In the genomic region with DNA sequence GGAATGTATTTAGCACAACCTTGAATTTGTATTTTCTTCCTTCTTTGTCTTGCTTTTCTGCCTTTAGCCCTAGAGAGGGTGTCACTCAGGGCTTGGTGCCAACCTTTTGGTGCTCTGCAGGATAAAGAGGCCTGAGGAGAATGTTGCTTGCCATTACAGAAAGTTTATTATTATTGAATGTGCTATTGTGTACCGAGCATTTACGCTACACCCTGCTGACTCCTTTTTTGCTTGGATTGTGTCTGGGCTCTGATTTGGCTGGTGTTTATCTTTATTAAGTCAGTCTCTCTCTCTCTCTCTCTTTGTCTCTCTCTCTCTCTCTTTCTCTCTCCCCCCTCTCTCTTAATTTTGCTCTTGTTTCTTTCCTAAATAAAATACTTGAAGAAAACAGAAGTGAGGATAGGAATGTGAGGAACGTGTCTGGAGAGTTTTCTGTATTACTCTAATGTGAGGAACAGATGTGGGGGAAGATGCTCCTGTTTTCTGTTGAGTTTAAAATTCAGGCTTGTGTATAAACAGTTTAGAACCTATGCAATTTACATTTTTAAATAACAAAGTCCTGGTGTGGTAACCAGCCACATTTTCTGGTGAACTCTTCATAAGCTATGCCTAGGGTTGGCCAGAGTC, we compare ENCODE assay signal across 20 cellular contexts.
DNase-seq lines count a peak whose midpoint lies in the region; ATAC-seq, FAIRE-seq and TF ChIP-seq lines count a peak whose summit lies in the region.
"Had no signal": no experiment of that assay in that cellular context is flagged by ENCODE, and none has a peak within 500 bp of the region (broad histone marks: within the 10 kb centered on the region; RNA-seq: fewer than 3 reads in every experiment).

No MANE protein-coding gene starts in this region.

- no peak overlapping the region for H3K4ac ChIP-seq in neuronal stem cell (ENCODE audit: low read length)

- H3K36me3 ChIP-seq in SJSA1 = no peaks in the 10 kb centered on the region
- H3K36me3 ChIP-seq in thyroid gland = no peaks in the 10 kb centered on the region
- H3K36me3 ChIP-seq in neuronal stem cell (replicated peaks in 1 of 2; ENCODE audit: control insufficient read depth in 2 of 2, insufficient read depth in 2 of 2, low read length in 2 of 2) = no peaks in the 10 kb centered on the region
- H3K36me3 ChIP-seq: heart left ventricle, SJCRH30 had no signal

- no peak overlapping the region for H2BK5ac ChIP-seq in neuronal stem cell (ENCODE audit: low read length)

- TF ChIP-seq CTCF in thyroid gland (IDR thresholded peaks at IDR 0.05) = peak in 1 of 6 experiments; percentile 13

- H3K4me1 ChIP-seq in SJSA1 (replicated peaks) (peaks cover 38% of the 10 kb centered on the region), thyroid gland (peaks cover 0 to 9% of the 10 kb centered on the region in 2 donors), neuronal stem cell (ENCODE audit: control insufficient read depth in 2 of 2, insufficient read depth in 1 of 2, low read depth in 1 of 2, low read length in 2 of 2) (peaks cover 0 to 2% of the 10 kb centered on the region in 2 donors)
- H3K4me1 ChIP-seq: SJCRH30 had no signal

- WGBS in thyroid gland, 2 donors = 34 to 37% methylated on average over 3 of the region's 3 CpGs
- WGBS in neuronal stem cell (ENCODE audit: extremely low coverage in 2 of 2, insufficient read length in 2 of 2, insufficient replicate concordance in 1 of 2), 2 donors = no CpG with 5 or more reads among the region's 3 CpGs

- H3K27me3 ChIP-seq in SJSA1 (replicated peaks) = no peaks in the 10 kb centered on the region
- no peaks in the 10 kb centered on the region for H3K27me3 ChIP-seq in thyroid gland
- no peaks in the 10 kb centered on the region for H3K27me3 ChIP-seq in neuronal stem cell (ENCODE audit: control insufficient read depth in 3 of 3, insufficient read depth in 3 of 3, low read depth in 1 of 3, low read length in 3 of 3)
- H3K27me3 ChIP-seq: heart left ventricle, SJCRH30 had no signal

- H4K8ac ChIP-seq in neuronal stem cell (ENCODE audit: low read depth, low read length) = no peak overlapping the region

- H3K79me1 ChIP-seq in neuronal stem cell (ENCODE audit: low read depth, low read length) = no peaks in the 10 kb centered on the region

- no peak for TF ChIP-seq POLR2A in thyroid gland (IDR thresholded peaks at IDR 0.05)

- no peak overlapping the region for H2AK5ac ChIP-seq in neuronal stem cell (ENCODE audit: low read depth, low read length)

- H2BK15ac ChIP-seq in neuronal stem cell (ENCODE audit: low read length) = no peak overlapping the region

- H3K9me3 ChIP-seq in SJSA1 (replicated peaks) = no peaks in the 10 kb centered on the region
- no peaks in the 10 kb centered on the region for H3K9me3 ChIP-seq in thyroid gland
- H3K9me3 ChIP-seq in neuronal stem cell (replicated peaks in 1 of 2; ENCODE audit: control insufficient read depth in 2 of 2, insufficient read depth in 1 of 2, low read depth in 1 of 2, low read length in 2 of 2) = no peaks in the 10 kb centered on the region
- H3K9me3 ChIP-seq: A549, heart left ventricle, SJCRH30 had no signal

- H3K4me3 ChIP-seq in SJSA1 (no peak overlapping the region), thyroid gland (replicated peaks in 1 of 3) (no peak overlapping the region), neuronal stem cell (ENCODE audit: low read length in 2 of 2) (no peak overlapping the region)
- H3K4me3 ChIP-seq: A549, heart left ventricle, SJCRH30 had no signal

- no peak overlapping the region for H3K14ac ChIP-seq in neuronal stem cell (ENCODE audit: low read length)

- no peak overlapping the region for H2BK120ac ChIP-seq in neuronal stem cell (ENCODE audit: low read depth, low read length)

- H3K18ac ChIP-seq in neuronal stem cell (ENCODE audit: low read length) = no peak overlapping the region

- FAIRE-seq in urothelium cell line (lab: Jason Lieb, UNC) = no peak
- FAIRE-seq: A549, GM19239 had no signal

- H3K4me2 ChIP-seq in neuronal stem cell (ENCODE audit: insufficient read depth, low read length, poor library complexity, severe bottlenecking) = no peak overlapping the region
- H3K4me2 ChIP-seq: A549 had no signal

- H2AFZ ChIP-seq in neuronal stem cell (ENCODE audit: low read length) = no peak overlapping the region

- no peak for ATAC-seq in Right ventricle myocardium superior (ENCODE audit: poor library complexity)
- peak; percentile 28 for ATAC-seq in left ventricle myocardium superior
- no peak for ATAC-seq in GM21528 (IDR thresholded peaks at IDR 0.05; ENCODE audit: low FRiP score, unreplicated experiment)
- ATAC-seq: A549; heart left ventricle; stimulated activated naive CD8-positive, alpha-beta T cell treated with anti-CD3 and anti-CD28 coated beads, Interleukin-15, Interleukin-2, amounts not matched to agents 100 U/mL and 50 U/mL, for 24 hours had no signal

- H2BK12ac ChIP-seq in neuronal stem cell (ENCODE audit: low read length) = no peak overlapping the region

- peak overlapping the region; percentile 27 for H3K27ac ChIP-seq in SJSA1
- peak overlapping the region in 1 of 3 donors; percentile 24 for H3K27ac ChIP-seq in thyroid gland
- H3K27ac ChIP-seq in neuronal stem cell (replicated peaks; ENCODE audit: low read length) = no peak overlapping the region
- H3K27ac ChIP-seq: A549, heart left ventricle, SJCRH30 had no signal

- DNase-seq in Right ventricle myocardium superior (peak; percentile 40), cardiac septum (ENCODE audit: low spot score) (no peak), SJSA1 (ENCODE audit: low read depth in 1 of 2, low spot score in 2 of 2) (peak; percentile 85 to 93), left ventricle myocardium superior (no peak), thyroid gland (peak; percentile 71 to 85), neuronal stem cell (ENCODE audit: low spot score) (no peak), urothelium cell line (ENCODE audit: low spot score) (no peak)
- DNase-seq: activated gamma-delta T cell; aorta; CD4-positive, CD25-positive, alpha-beta regulatory T cell; DMS79 treated with DMSO at 0.1 percent for 48 hours; Karpas-422; mammary epithelial cell; NCI-H1092; SJCRH30; stimulated activated naive CD8-positive, alpha-beta T cell treated with anti-CD3 and anti-CD28 coated beads, Interleukin-15, Interleukin-2, amounts not matched to agents 100 U/mL and 50 U/mL, for 24 hours had no signal

- no peak overlapping the region for H4K91ac ChIP-seq in neuronal stem cell (ENCODE audit: low read depth, low read length, poor library complexity)

- H3K23ac ChIP-seq in neuronal stem cell (ENCODE audit: low read depth, low read length, poor library complexity) = no peak overlapping the region

- no peak overlapping the region for H3K9ac ChIP-seq in neuronal stem cell (ENCODE audit: low read depth, low read length, poor library complexity)

- intact Hi-C loops in Right ventricle myocardium superior (cut with DNase I) = no loop called here
- intact Hi-C loops in cardiac septum (cut with DNase I) = no loop called here
- intact Hi-C loops in left ventricle myocardium superior (cut with micrococcal nuclease) = no loop called here
- intact Hi-C loops in thyroid gland (cut with DNase I) = no loop called here

Comparison
In these comparisons a context has a peak if more than half of its experiments do, and no peak if none do; other contexts are left out.
1. DNase-seq: peak in Right ventricle myocardium superior (single experiment), SJSA1 (2 of 2) and thyroid gland (2 of 2); none in cardiac septum (single experiment), left ventricle myocardium superior (single experiment), neuronal stem cell (single experiment) and urothelium cell line (single experiment).